8 cellular contexts compared by ENCODE assay signal in the genomic region with DNA sequence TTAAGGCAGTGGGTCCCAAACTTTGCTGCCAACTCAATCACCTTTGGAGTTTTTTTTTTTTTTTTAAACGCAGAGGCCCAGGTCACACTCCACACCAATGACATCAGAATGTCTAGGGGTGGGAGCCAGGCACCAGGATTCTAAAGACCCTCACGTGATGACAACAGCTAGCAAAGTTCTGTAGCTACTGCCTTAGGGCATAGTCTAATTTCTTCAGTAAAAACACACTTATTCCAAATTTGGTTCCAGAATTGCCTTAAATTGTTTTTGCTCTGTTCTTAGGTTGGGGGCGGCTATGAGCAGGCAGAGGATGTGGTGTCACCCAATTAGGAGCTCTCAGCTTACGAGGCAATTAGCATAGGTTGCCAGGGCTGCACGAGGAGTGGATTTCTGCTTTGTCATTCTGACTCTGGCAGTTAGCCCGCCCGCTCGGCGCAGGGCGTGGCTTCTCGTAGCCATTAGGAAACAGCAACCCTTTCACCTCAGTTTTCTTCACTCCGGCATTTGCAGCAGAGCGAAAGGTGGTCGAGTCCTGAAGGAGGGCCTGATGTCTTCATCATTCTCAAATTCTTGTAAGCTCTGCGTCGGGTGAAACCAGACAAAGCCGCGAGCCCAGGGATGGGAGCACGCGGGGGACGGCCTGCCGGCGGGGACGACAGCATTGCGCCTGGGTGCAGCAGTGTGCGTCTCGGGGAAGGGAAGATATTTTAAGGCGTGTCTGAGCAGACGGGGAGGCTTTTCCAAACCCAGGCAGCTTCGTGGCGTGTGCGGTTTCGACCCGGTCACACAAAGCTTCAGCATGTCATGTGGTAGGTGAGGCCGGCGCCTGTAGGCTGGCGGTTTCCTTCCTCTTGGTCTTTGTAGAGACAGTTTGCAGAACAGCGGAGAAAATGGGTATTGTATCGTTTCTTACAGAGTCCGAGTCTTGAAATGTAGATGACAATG. TPM values are rescaled to one million over a fixed set of nuclear protein-coding genes. Genes with fewer than 3 reads are reported as not detected.
DNase-seq lines count a peak whose midpoint lies in the region; ATAC-seq and TF ChIP-seq lines count a peak whose summit lies in the region.

No MANE protein-coding gene starts in this region.

- H3K36me3 ChIP-seq in DOHH2 (ENCODE audit: control insufficient read depth, low read length) (peaks cover 25% of the 10 kb centered on the region), KOPT-K1 (ENCODE audit: insufficient read depth, low read length) (peaks cover 17% of the 10 kb centered on the region), fibroblast of lung (ENCODE audit: control insufficient read depth, insufficient read depth, low read length) (peaks cover 6% of the 10 kb centered on the region)

- peak overlapping the region; percentile 84 for H3K27ac ChIP-seq in DOHH2 (ENCODE audit: low read depth, low read length)
- peak overlapping the region; percentile 89 for H3K27ac ChIP-seq in KOPT-K1 (ENCODE audit: low read depth, low read length, poor library complexity, severe bottlenecking)
- peak overlapping the region; percentile 100 for H3K27ac ChIP-seq in fibroblast of lung (ENCODE audit: insufficient read depth, low read length)

- peaks cover 10% of the 10 kb centered on the region for H3F3A ChIP-seq in DOHH2 (ENCODE audit: control insufficient read depth, insufficient read depth)

- H2AFZ ChIP-seq in fibroblast of lung (ENCODE audit: low read length): no peak overlapping the region

- H3K27me3 Mint-ChIP-seq in naive B cell: peaks cover 0 to 3% (median 1%) of the 10 kb centered on the region in 3 donors
- peaks cover 3% of the 10 kb centered on the region for H3K27me3 Mint-ChIP-seq in stimulated activated memory B cell treated with anti-CD40 and anti-IgM and Interleukin-4, amounts not matched to agents 10 μg/mL and 1 μg/mL and 100 μg/mL, for 72 hours

- peak overlapping the region; percentile 97 to 99 (median 99) for H3K4me3 Mint-ChIP-seq in naive B cell
- peak overlapping the region; percentile 99 for H3K4me3 Mint-ChIP-seq in stimulated activated memory B cell treated with anti-CD40 and anti-IgM and Interleukin-4, amounts not matched to agents 10 μg/mL and 1 μg/mL and 100 μg/mL, for 72 hours

- H3K27me3 ChIP-seq in DOHH2 (ENCODE audit: control insufficient read depth, low read length) (no peaks in the 10 kb centered on the region), fibroblast of lung (ENCODE audit: control insufficient read depth, insufficient read depth, low read length) (no peaks in the 10 kb centered on the region)

- 0 out of 2 replicates have a peak, but pooled peaks cover 4% of the 10 kb centered on the region for H4K20me1 ChIP-seq in DOHH2 (ENCODE audit: control insufficient read depth, insufficient read depth, low read depth, low read length)
- peaks cover 3% of the 10 kb centered on the region for H4K20me1 ChIP-seq in fibroblast of lung (ENCODE audit: control insufficient read depth, extremely low read depth, insufficient read depth, low read length)

- no peaks in the 10 kb centered on the region for H3K9me2 ChIP-seq in DOHH2 (replicated peaks; ENCODE audit: control insufficient read depth, low read length)

- H3K9ac ChIP-seq in fibroblast of lung (ENCODE audit: insufficient read depth, low read length): peak overlapping the region; percentile 97

- H3K4me2 ChIP-seq in DOHH2 (ENCODE audit: low read length) (peak overlapping the region; percentile 92), fibroblast of lung (ENCODE audit: extremely low read depth, insufficient read depth, low read length) (peak overlapping the region; percentile 5)

- H3K4me1 ChIP-seq in DOHH2 (ENCODE audit: control insufficient read depth, low read length): peaks cover 21% of the 10 kb centered on the region
- peaks cover 22% of the 10 kb centered on the region for H3K4me1 ChIP-seq in fibroblast of lung (ENCODE audit: control insufficient read depth, extremely low read depth, insufficient read depth, low read length)

- ATAC-seq in GM21825 (IDR thresholded peaks at IDR 0.05; ENCODE audit: unreplicated experiment) (peak; percentile 85), naive B cell (ENCODE audit: low read depth in 2 of 2) (peak; percentile 80 to 81)
- ATAC-seq in stimulated activated memory B cell treated with anti-CD40 and anti-IgM and Interleukin-4, amounts not matched to agents 10 μg/mL and 1 μg/mL and 100 μg/mL, for 72 hours: peak; percentile 95

- no peaks in the 10 kb centered on the region for H3K9me3 Mint-ChIP-seq in naive B cell
- no peaks in the 10 kb centered on the region for H3K9me3 Mint-ChIP-seq in stimulated activated memory B cell treated with anti-CD40 and anti-IgM and Interleukin-4, amounts not matched to agents 10 μg/mL and 1 μg/mL and 100 μg/mL, for 72 hours

- no peak for TF ChIP-seq CTCF in DOHH2 (IDR thresholded peaks at IDR 0.05; ENCODE audit: low read depth, low read length, poor library complexity, severe bottlenecking)
- TF ChIP-seq CTCF in fibroblast of lung (conservative IDR thresholded peaks at IDR 0.05 in 1 of 2, IDR thresholded peaks at IDR 0.05 in 1 of 2; ENCODE audit: low read depth in 1 of 2, low read length in 2 of 2): no peak

- H3K9me3 ChIP-seq in DOHH2 (ENCODE audit: control insufficient read depth, insufficient read depth, low read length) (no peaks in the 10 kb centered on the region), KOPT-K1 (ENCODE audit: insufficient read depth, low read length, poor library complexity, severe bottlenecking) (no peaks in the 10 kb centered on the region), fibroblast of lung (ENCODE audit: control insufficient read depth, insufficient read depth, low read depth, low read length) (no peaks in the 10 kb centered on the region)

- H3K79me2 ChIP-seq in DOHH2 (ENCODE audit: control insufficient read depth, low read length) (peaks cover 48% of the 10 kb centered on the region), fibroblast of lung (ENCODE audit: control insufficient read depth, insufficient read depth, low read length) (peaks cover 47% of the 10 kb centered on the region)

- H3K36me3 Mint-ChIP-seq in naive B cell: no peaks in the 10 kb centered on the region
- H3K36me3 Mint-ChIP-seq in stimulated activated memory B cell treated with anti-CD40 and anti-IgM and Interleukin-4, amounts not matched to agents 10 μg/mL and 1 μg/mL and 100 μg/mL, for 72 hours: peaks cover 15% of the 10 kb centered on the region

- H3K4me1 Mint-ChIP-seq in naive B cell: peaks cover 24 to 41% (median 31%) of the 10 kb centered on the region in 3 donors
- H3K4me1 Mint-ChIP-seq in stimulated activated memory B cell treated with anti-CD40 and anti-IgM and Interleukin-4, amounts not matched to agents 10 μg/mL and 1 μg/mL and 100 μg/mL, for 72 hours: peaks cover 31% of the 10 kb centered on the region

- DNase-seq in RKO (ENCODE audit: low spot score) (peak; percentile 98), fibroblast of lung (ENCODE audit: low read depth in 2 of 2) (peak; percentile 95 to 99), naive B cell (peak; percentile 84)
- peak; percentile 71 to 85 for DNase-seq in activated T-helper 1 cell treated with anti-CD3 and anti-CD28 coated beads, Interleukin-2, amount 50 U/mL, for 16 hours (ENCODE audit: low read depth in 1 of 2, low spot score in 1 of 2)

- H3K27ac Mint-ChIP-seq in naive B cell: peak overlapping the region; percentile 87 to 98 (median 93)
- H3K27ac Mint-ChIP-seq in stimulated activated memory B cell treated with anti-CD40 and anti-IgM and Interleukin-4, amounts not matched to agents 10 μg/mL and 1 μg/mL and 100 μg/mL, for 72 hours: peak overlapping the region; percentile 97

- H3K4me3 ChIP-seq in DOHH2 (ENCODE audit: low read length): peak overlapping the region; percentile 90
- peak overlapping the region; percentile 65 to 91 (median 76) for H3K4me3 ChIP-seq in fibroblast of lung (replicated peaks in 1 of 4; ENCODE audit: control extremely low read depth in 1 of 4, insufficient read depth in 1 of 4, low read depth in 3 of 4, low read length in 4 of 4)

RNA-seq across cellular contexts. Expression of a gene that starts 16.7 kb away (rescaled TPM):
- total RNA-seq in fibroblast of lung: 8.2 and 18.0 TPM in 2 replicates
- 2.3 and 3.5 TPM in 2 replicates for polyA plus RNA-seq in fibroblast of lung
- polyA plus RNA-seq in fibroblast of lung (2012): 1.4 and 2.9 TPM in 2 replicates
- 0.37 TPM in 1 of 2 replicates, not detected in the other for polyA minus RNA-seq in fibroblast of lung (ENCODE audit: low replicate concordance)
- polyA plus RNA-seq in naive B cell (ENCODE audit: low read depth in 6 of 6): 10 to 100 TPM in 5 of 6 donors, 1 to 10 TPM in 1; 6.3 to 16.9 (median 15.5) TPM

Comparison
In these comparisons a context has a peak if more than half of its experiments do, and no peak if none do; other contexts are left out.
1. Peak in every context shown above with its lines: DNase-seq, ATAC-seq, H3K4me3 ChIP-seq and H3K27ac ChIP-seq.